18 cellular contexts compared by ENCODE assay signal in genomic region chr12:69529021-69529420, GRCh38. TPM values are rescaled to one million over a fixed set of nuclear protein-coding genes. Genes with fewer than 3 reads are reported as not detected.
DNase-seq lines count a peak whose midpoint lies in the region; ATAC-seq and TF ChIP-seq lines count a peak whose summit lies in the region.
"Had no signal": no experiment of that assay in that cellular context is flagged by ENCODE, and none has a peak within 500 bp of the region (broad histone marks: within the 10 kb centered on the region; RNA-seq: fewer than 3 reads in every experiment).

No MANE protein-coding gene starts in this region.

- peaks cover 34% of the 10 kb centered on the region for H3K4me1 Mint-ChIP-seq in activated naive CD8-positive, alpha-beta T cell treated with anti-CD3 and anti-CD28 coated beads, Interleukin-2, amount 50 U/mL, for 24 hours
- peaks cover 29% of the 10 kb centered on the region for H3K4me1 Mint-ChIP-seq in activated naive CD8-positive, alpha-beta T cell treated with anti-CD3 and anti-CD28 coated beads for 36 hours
- H3K4me1 Mint-ChIP-seq in nephron: peaks cover 20% of the 10 kb centered on the region

- peaks cover 10% of the 10 kb centered on the region for H3K36me3 Mint-ChIP-seq in activated naive CD8-positive, alpha-beta T cell treated with anti-CD3 and anti-CD28 coated beads, Interleukin-2, amount 50 U/mL, for 24 hours (ENCODE audit: low read depth)
- H3K36me3 Mint-ChIP-seq in activated naive CD8-positive, alpha-beta T cell treated with anti-CD3 and anti-CD28 coated beads for 36 hours: peaks cover 13% of the 10 kb centered on the region
- peaks cover 35% of the 10 kb centered on the region for H3K36me3 Mint-ChIP-seq in nephron (ENCODE audit: low read depth)

- intact Hi-C loops in vagina (cut with DNase I) (no loop called here), left colon (cut with DNase I, micrococcal nuclease) (no loop called here), dorsolateral prefrontal cortex (cut with DNase I) (no loop called here)

- peak; percentile 49 for ATAC-seq in activated naive CD8-positive, alpha-beta T cell treated with anti-CD3 and anti-CD28 coated beads, Interleukin-2, amount 50 U/mL, for 24 hours
- no peak for ATAC-seq in left colon
- ATAC-seq: activated CD4-positive, CD25-positive, alpha-beta regulatory T cell treated with anti-CD3 and anti-CD28 coated beads, Interleukin-2, amount 50 U/mL, for 24 hours; mucosa of descending colon had no signal

- H3K4me3 ChIP-seq in adipocyte (ENCODE audit: low read length) (no peak overlapping the region), vagina (no peak overlapping the region), dorsolateral prefrontal cortex (no peak overlapping the region)
- H3K4me3 ChIP-seq: adrenal gland, mucosa of descending colon, ovary had no signal

- H3K27me3 ChIP-seq in adipocyte (replicated peaks; ENCODE audit: control insufficient read depth, insufficient read depth, low read length) (no peaks in the 10 kb centered on the region), vagina (no peaks in the 10 kb centered on the region), dorsolateral prefrontal cortex (no peaks in the 10 kb centered on the region)
- H3K27me3 ChIP-seq: adrenal gland, ovary had no signal

- peak overlapping the region; percentile 35 for H3K9ac ChIP-seq in adipocyte (ENCODE audit: low read length)

- H3K4me3 Mint-ChIP-seq in activated naive CD8-positive, alpha-beta T cell treated with anti-CD3 and anti-CD28 coated beads, Interleukin-2, amount 50 U/mL, for 24 hours: no peak overlapping the region
- no peak overlapping the region for H3K4me3 Mint-ChIP-seq in activated naive CD8-positive, alpha-beta T cell treated with anti-CD3 and anti-CD28 coated beads for 36 hours
- no peak overlapping the region for H3K4me3 Mint-ChIP-seq in nephron
- H3K4me3 Mint-ChIP-seq: CD8-positive, alpha-beta memory T cell; T-helper 1 cell treated with Interleukin-12 subunit alpha and Interleukin-12 subunit beta and Interleukin-4 antibody, amounts not matched to agents 30 μg/mL and 1 μg/mL, for 36 hours had no signal

- no peaks in the 10 kb centered on the region for H3K27me3 Mint-ChIP-seq in activated naive CD8-positive, alpha-beta T cell treated with anti-CD3 and anti-CD28 coated beads, Interleukin-2, amount 50 U/mL, for 24 hours
- no peaks in the 10 kb centered on the region for H3K27me3 Mint-ChIP-seq in activated naive CD8-positive, alpha-beta T cell treated with anti-CD3 and anti-CD28 coated beads for 36 hours
- H3K27me3 Mint-ChIP-seq in nephron (ENCODE audit: low read depth): no peaks in the 10 kb centered on the region
- H3K27me3 Mint-ChIP-seq: CD8-positive, alpha-beta memory T cell had no signal

- DNase-seq in activated naive CD8-positive, alpha-beta T cell treated with anti-CD3 and anti-CD28 coated beads, Interleukin-2, amount 50 U/mL, for 24 hours: no peak
- no peak for DNase-seq in activated naive CD8-positive, alpha-beta T cell treated with anti-CD3 and anti-CD28 coated beads for 36 hours
- DNase-seq in adipocyte (ENCODE audit: low read depth) (no peak), vagina (ENCODE audit: extremely low spot score in 2 of 2) (no peak), left colon (no peak), glomerular visceral epithelial cell (ENCODE audit: extremely low spot score) (no peak), dorsolateral prefrontal cortex (no peak)
- DNase-seq: ACHN; adrenal gland; CD8-positive, alpha-beta memory T cell; mucosa of descending colon; NCI-H2081; NCI-H774; ovary; stimulated activated CD4-positive, alpha-beta T cell treated with anti-CD3 and anti-CD28 coated beads, Interleukin-12 subunit alpha, Interleukin-12 subunit beta, amount 100 ng/mL, for 4 hours had no signal

- H3K36me3 ChIP-seq in adipocyte (ENCODE audit: control insufficient read depth, insufficient read depth, low read length, severe bottlenecking) (peaks cover 10% of the 10 kb centered on the region), vagina (no peaks in the 10 kb centered on the region)
- H3K36me3 ChIP-seq: adrenal gland, ovary had no signal

- H3K27ac Mint-ChIP-seq in activated naive CD8-positive, alpha-beta T cell treated with anti-CD3 and anti-CD28 coated beads, Interleukin-2, amount 50 U/mL, for 24 hours: no peak overlapping the region
- H3K27ac Mint-ChIP-seq in activated naive CD8-positive, alpha-beta T cell treated with anti-CD3 and anti-CD28 coated beads for 36 hours: no peak overlapping the region
- peak overlapping the region; percentile 64 to 92 (median 77) for H3K27ac Mint-ChIP-seq in nephron
- H3K27ac Mint-ChIP-seq: T-helper 1 cell treated with Interleukin-12 subunit alpha and Interleukin-12 subunit beta and Interleukin-4 antibody, amounts not matched to agents 30 μg/mL and 1 μg/mL, for 36 hours had no signal

- H3K9me3 ChIP-seq in adipocyte (ENCODE audit: control insufficient read depth, low read length): no peaks in the 10 kb centered on the region
- no peaks in the 10 kb centered on the region for H3K9me3 ChIP-seq in vagina
- H3K9me3 ChIP-seq: adrenal gland, mucosa of descending colon, ovary had no signal

- H3K9me3 Mint-ChIP-seq in activated naive CD8-positive, alpha-beta T cell treated with anti-CD3 and anti-CD28 coated beads, Interleukin-2, amount 50 U/mL, for 24 hours: no peaks in the 10 kb centered on the region
- no peaks in the 10 kb centered on the region for H3K9me3 Mint-ChIP-seq in activated naive CD8-positive, alpha-beta T cell treated with anti-CD3 and anti-CD28 coated beads for 36 hours
- peaks cover 7% of the 10 kb centered on the region for H3K9me3 Mint-ChIP-seq in nephron
- H3K9me3 Mint-ChIP-seq: CD8-positive, alpha-beta memory T cell; T-helper 1 cell treated with Interleukin-12 subunit alpha and Interleukin-12 subunit beta and Interleukin-4 antibody, amounts not matched to agents 30 μg/mL and 1 μg/mL, for 36 hours had no signal

- TF ChIP-seq CTCF in nephron (IDR thresholded peaks at IDR 0.05; ENCODE audit: unreplicated experiment in 3 of 3) (no peak), vagina (IDR thresholded peaks at IDR 0.05) (no peak), dorsolateral prefrontal cortex (IDR thresholded peaks at IDR 0.05 in 54 of 56, conservative IDR thresholded peaks at IDR 0.05 in 2 of 56; ENCODE audit: low read depth in 1 of 56, partially characterized antibody in 56 of 56) (no peak)

- H3K27ac ChIP-seq in vagina (peak overlapping the region; percentile 59), dorsolateral prefrontal cortex (peak overlapping the region in 1 of 59 donors; percentile 27)

- H3K4me1 ChIP-seq in adipocyte (ENCODE audit: control insufficient read depth, insufficient read depth, low read length) (peaks cover 43% of the 10 kb centered on the region), vagina (peaks cover 37% of the 10 kb centered on the region)

- TF ChIP-seq POLR2A in vagina (IDR thresholded peaks at IDR 0.05): no peak

RNA-seq across cellular contexts. Expression of gene CCT2, which starts 56.2 kb away (rescaled TPM):
- total RNA-seq in activated naive CD8-positive, alpha-beta T cell treated with anti-CD3 and anti-CD28 coated beads for 36 hours: 100 to 1,000 TPM; 484 to 501 TPM
- total RNA-seq in vagina (77.3 TPM), left colon (100 to 1,000 TPM in 1 of 2 donors, 10 to 100 TPM in 1; 95.7 to 108 TPM), dorsolateral prefrontal cortex (100 to 1,000 TPM in 70 of 120 experiments, 10 to 100 TPM in 50; 66.9 to 156 (median 104) TPM)

RNA-seq across cellular contexts. Expression of gene FRS2, which starts 58.8 kb away (rescaled TPM):
- 10 to 100 TPM in 1 of 2 experiments, 1 to 10 TPM in 1; 10.0 to 10.9 TPM for total RNA-seq in activated naive CD8-positive, alpha-beta T cell treated with anti-CD3 and anti-CD28 coated beads for 36 hours
- 44.0 TPM for total RNA-seq in vagina
- 10 to 100 TPM; 25.8 TPM for total RNA-seq in left colon
- total RNA-seq in dorsolateral prefrontal cortex: 10 to 100 TPM; 41.5 to 87.4 (median 58.7) TPM

Comparison
In these comparisons a context has a peak if more than half of its experiments do, and no peak if none do; other contexts are left out.
1. H3K27ac Mint-ChIP-seq: peak in nephron (3 of 3); none in activated naive CD8-positive, alpha-beta T cell treated with anti-CD3 and anti-CD28 coated beads, Interleukin-2, amount 50 U/mL, for 24 hours (single experiment) and activated naive CD8-positive, alpha-beta T cell treated with anti-CD3 and anti-CD28 coated beads for 36 hours (single experiment).